In the genomic region with DNA sequence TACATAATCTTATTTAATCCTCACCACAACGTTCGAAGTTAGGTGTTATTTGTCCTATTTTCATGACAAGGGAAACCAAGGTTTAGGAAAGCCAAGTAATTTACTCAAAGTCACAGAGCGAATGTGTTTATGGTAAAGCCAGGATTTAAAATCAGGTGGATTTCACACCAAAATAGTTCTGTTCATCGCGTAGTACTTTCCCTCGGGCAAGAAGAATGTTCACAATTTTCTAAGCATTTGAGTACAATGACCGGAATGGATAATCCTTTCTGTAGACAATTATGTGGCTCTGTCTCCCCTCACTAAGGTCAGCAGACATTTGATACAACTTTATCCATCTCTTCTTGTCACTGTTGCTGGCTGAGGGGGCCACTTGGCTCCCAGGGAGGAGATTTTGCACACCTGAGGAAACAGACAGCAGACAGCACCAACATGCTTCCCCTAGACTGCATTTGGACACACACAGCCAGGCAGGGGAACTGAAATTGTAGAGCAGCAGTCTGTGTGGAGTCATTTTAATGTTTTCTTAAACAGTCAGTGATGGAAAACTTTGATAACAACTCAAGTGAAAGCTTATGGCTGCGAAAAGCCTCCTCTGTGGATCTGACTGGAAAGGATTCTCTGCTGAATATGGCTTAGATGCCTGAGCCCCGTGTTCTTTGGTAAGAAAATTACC, we compare ENCODE assay signal across 1 cellular context.
TF ChIP-seq lines count a peak whose summit lies in the region.

No MANE protein-coding gene starts in this region.

TF ChIP-seq in HepG2, 621 proteins besides CTCF, POLR2A, EP300 and RAD21 (continued from another document):
- TF ChIP-seq ZNF142 (CRISPR knock-in tag; IDR thresholded peaks at IDR 0.05): no peak
- TF ChIP-seq, protein P1, sequence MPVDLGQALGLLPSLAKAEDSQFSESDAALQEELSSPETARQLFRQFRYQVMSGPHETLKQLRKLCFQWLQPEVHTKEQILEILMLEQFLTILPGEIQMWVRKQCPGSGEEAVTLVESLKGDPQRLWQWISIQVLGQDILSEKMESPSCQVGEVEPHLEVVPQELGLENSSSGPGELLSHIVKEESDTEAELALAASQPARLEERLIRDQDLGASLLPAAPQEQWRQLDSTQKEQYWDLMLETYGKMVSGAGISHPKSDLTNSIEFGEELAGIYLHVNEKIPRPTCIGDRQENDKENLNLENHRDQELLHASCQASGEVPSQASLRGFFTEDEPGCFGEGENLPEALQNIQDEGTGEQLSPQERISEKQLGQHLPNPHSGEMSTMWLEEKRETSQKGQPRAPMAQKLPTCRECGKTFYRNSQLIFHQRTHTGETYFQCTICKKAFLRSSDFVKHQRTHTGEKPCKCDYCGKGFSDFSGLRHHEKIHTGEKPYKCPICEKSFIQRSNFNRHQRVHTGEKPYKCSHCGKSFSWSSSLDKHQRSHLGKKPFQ (CRISPR knock-in tag; IDR thresholded peaks at IDR 0.05; ENCODE audit: insufficient replicate concordance): no peak
- no peak for TF ChIP-seq NR1H2 (CRISPR knock-in tag; IDR thresholded peaks at IDR 0.05; ENCODE audit: borderline replicate concordance, low read depth)
- no peak for TF ChIP-seq KLF12 (CRISPR knock-in tag; IDR thresholded peaks at IDR 0.05; ENCODE audit: borderline replicate concordance)
- TF ChIP-seq ZNF574 (CRISPR knock-in tag; IDR thresholded peaks at IDR 0.05): no peak
- TF ChIP-seq TCF7 (IDR thresholded peaks at IDR 0.05; ENCODE audit: low read depth): no peak
